In genomic region chrX:46545111-46546005, GRCh38 we compare ENCODE assay signal across 8 cellular contexts. TPM values are rescaled to one million over a fixed set of nuclear protein-coding genes. Genes with fewer than 3 reads are reported as not detected.
A peak's percentile ranks its signal among the peaks of the same experiment; 100 is the strongest.
DNase-seq lines count a peak whose midpoint lies in the region; ATAC-seq lines count a peak whose summit lies in the region.

Gene ZNF674, minus strand, starts transcription at chrX:46545421. Its CDS starts 3,334 bp downstream, at chrX:46542087.

- H3K9me3 ChIP-seq in endocrine pancreas (ENCODE audit: control insufficient read depth, low read length): no peaks in the 10 kb centered on the region

- ATAC-seq in GM19468 (IDR thresholded peaks at IDR 0.05; ENCODE audit: extremely low read depth, unreplicated experiment): peak; percentile 80

- peak within 1 kb of the TSS; percentile 78 for H3K4me3 ChIP-seq in endocrine pancreas (ENCODE audit: control insufficient read depth, insufficient read depth, low read length)

- DNase-seq in COR-L47 (lab: John Stamatoyannopoulos, UW): peak; percentile 80
- peak; percentile 81 for DNase-seq in HS-27A (ENCODE audit: low read depth)
- peak; percentile 52 for DNase-seq in NK-92 (lab: John Stamatoyannopoulos, UW; ENCODE audit: unreplicated experiment)
- DNase-seq in activated CD8-positive, alpha-beta memory T cell treated with anti-CD3 and anti-CD28 coated beads for 4 hours (ENCODE audit: low read depth in 2 of 2): peak; percentile 84 to 93
- DNase-seq in mesenteric fat pad (ENCODE audit: low spot score): peak; percentile 96
- DNase-seq in stimulated activated CD8-positive, alpha-beta memory T cell treated with anti-CD3 and anti-CD28 coated beads, Interleukin-15, amount 100 ng/mL, for 1 hour (ENCODE audit: low read depth): peak; percentile 87

- H3K4me1 ChIP-seq in endocrine pancreas (ENCODE audit: control insufficient read depth, insufficient read depth, low read length): no peaks in the 10 kb centered on the region

- no peaks in the 10 kb centered on the region for H3K27me3 ChIP-seq in endocrine pancreas (ENCODE audit: control insufficient read depth, insufficient read depth, low read length)

- H3K9ac ChIP-seq in endocrine pancreas (ENCODE audit: control insufficient read depth, insufficient read depth, low read length): peak within 1 kb of the TSS; percentile 90

- H3K36me3 ChIP-seq in endocrine pancreas (ENCODE audit: control insufficient read depth, insufficient read depth, low read length): no peaks in the 10 kb centered on the region

RNA-seq across cellular contexts. Expression of gene ZNF674, which starts in this region (rescaled TPM):
- total RNA-seq in mesenteric fat pad: 2.1 TPM

Comparison
In these comparisons a context has a peak if more than half of its experiments do, and no peak if none do; other contexts are left out.
1. Peak in every context shown above with its lines: DNase-seq, ATAC-seq and H3K4me3 ChIP-seq.